Comparison of ENCODE assay signal across 13 cellular contexts in the genomic region with DNA sequence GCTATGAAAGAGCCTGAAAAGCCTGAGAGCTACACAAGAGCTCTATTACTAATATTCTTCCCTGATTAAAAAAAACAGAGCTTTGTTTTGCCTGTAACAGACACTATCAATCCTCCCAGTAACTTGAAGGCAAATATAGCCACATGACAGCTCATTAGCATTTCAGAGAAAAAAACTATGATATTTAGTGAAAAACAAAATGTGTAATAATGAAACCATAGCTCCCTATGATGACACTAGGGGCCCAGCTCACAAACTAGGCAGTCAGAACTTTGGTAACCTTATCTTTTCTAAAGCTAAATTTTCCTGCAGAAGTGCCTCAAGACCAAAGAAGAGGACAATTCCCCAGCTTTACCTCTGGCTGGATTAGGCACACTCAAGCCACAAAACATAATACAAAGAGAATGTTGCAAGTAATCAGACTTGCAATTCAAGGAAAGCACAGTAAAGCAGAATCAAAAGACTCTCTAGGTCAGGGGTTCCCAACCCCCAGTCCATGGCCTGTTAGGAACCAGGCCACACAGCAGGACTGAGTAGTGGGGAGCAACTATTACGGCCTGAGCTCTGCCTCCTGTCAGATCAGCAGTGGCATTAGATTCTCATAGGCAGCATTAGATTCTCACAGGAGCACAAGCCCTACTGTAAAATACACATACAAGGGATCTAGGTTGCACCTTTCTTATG. TPM values are rescaled to one million over a fixed set of nuclear protein-coding genes. Genes with fewer than 3 reads are reported as not detected.
A peak's percentile ranks its signal among the peaks of the same experiment; 100 is the strongest.
DNase-seq lines count a peak whose midpoint lies in the region; ATAC-seq and TF ChIP-seq lines count a peak whose summit lies in the region.
"Had no signal": no experiment of that assay in that cellular context is flagged by ENCODE, and none has a peak within 500 bp of the region (broad histone marks: within the 10 kb centered on the region; RNA-seq: fewer than 3 reads in every experiment).

No MANE protein-coding gene starts in this region.

- H3K27me3 ChIP-seq in IMR-90 (ENCODE audit: control insufficient read depth, insufficient read depth, low read length) = no peaks in the 10 kb centered on the region
- H3K27me3 ChIP-seq in PC-3 (ENCODE audit: low read length) = no peaks in the 10 kb centered on the region
- H3K27me3 ChIP-seq: BLaER1 treated with 17β-estradiol and CSF1 and Interleukin-3, amounts not matched to agents 10 nM and 100 nM; MG63 had no signal

- H4K20me1 ChIP-seq in IMR-90 (ENCODE audit: insufficient read depth, low read length) (peaks cover 41% of the 10 kb centered on the region), PC-3 (ENCODE audit: low read length) (no peaks in the 10 kb centered on the region)

- no peak overlapping the region for H4K8ac ChIP-seq in IMR-90 (ENCODE audit: low read depth in 2 of 2, low read length in 2 of 2)

- no peak overlapping the region for H4K5ac ChIP-seq in IMR-90 (ENCODE audit: low read depth, low read length)

- no peak overlapping the region for H3K4me2 ChIP-seq in IMR-90 (ENCODE audit: low read depth, low read length)
- no peak overlapping the region for H3K4me2 ChIP-seq in PC-3 (ENCODE audit: low read length)

- H3K36me3 ChIP-seq in IMR-90 (ENCODE audit: control insufficient read depth, insufficient read depth, low read length) = peaks cover 6% of the 10 kb centered on the region
- no peaks in the 10 kb centered on the region for H3K36me3 ChIP-seq in PC-3 (ENCODE audit: low read depth, low read length)

- H3K56ac ChIP-seq in IMR-90 (ENCODE audit: extremely low read depth, insufficient read depth, low read length) = no peak overlapping the region

- H3K9ac ChIP-seq in IMR-90 (ENCODE audit: low read depth, low read length) (no peak overlapping the region), PC-3 (ENCODE audit: low read length) (no peak overlapping the region)

- no CpG with 5 or more reads among the region's 1 CpG for WGBS in IMR-90 (ENCODE audit: extremely low coverage in 2 of 2, insufficient read length in 1 of 2), 2 experiments

- TF ChIP-seq POLR2A in IMR-90 (IDR thresholded peaks at IDR 0.05; ENCODE audit: low read depth, low read length) = no peak

- H3K9me3 ChIP-seq in IMR-90 (ENCODE audit: control insufficient read depth, insufficient read depth, low read length) = no peaks in the 10 kb centered on the region
- H3K9me3 ChIP-seq in PC-3 (ENCODE audit: low read length) = no peaks in the 10 kb centered on the region
- H3K9me3 ChIP-seq: left ventricle myocardium inferior, MG63 had no signal

- no peak overlapping the region for H2AK9ac ChIP-seq in IMR-90 (replicated peaks; ENCODE audit: low read depth, low read length, poor library complexity)

- dilution Hi-C loops in IMR-90 (cut with HindIII; ENCODE audit: low sequenced_read_pairs, unreplicated experiment) = no loop called here

- H3F3A ChIP-seq in PC-3 (ENCODE audit: low read length, unreplicated experiment) = no peaks in the 10 kb centered on the region

- H3K9me1 ChIP-seq in IMR-90 (ENCODE audit: insufficient read depth, low read length) = peaks cover 17% of the 10 kb centered on the region

- CTCF ChIA-PET in IMR-90 (lab: Yijun Ruan, JAX) = interaction anchor here (0.5 to 0.7 kb wide), 5 partner anchors 12 to 88 kb away, joined by 3 to 5 read pairs (median 3); no protein-coding TSS in a partner anchor
- CTCF ChIA-PET in PC-3 (lab: Charles Lee) = no interaction called here

- in situ Hi-C loops in IMR-90 (cut with MboI; ENCODE audit: low sequenced_read_pairs) = no loop called here

- no peak overlapping the region for H2AFZ ChIP-seq in IMR-90 (replicated peaks; ENCODE audit: low read length, poor library complexity)
- H2AFZ ChIP-seq in PC-3 (ENCODE audit: low read length) = no peak overlapping the region

- no peak overlapping the region for H2BK20ac ChIP-seq in IMR-90 (ENCODE audit: low read depth, low read length)

- H3K23ac ChIP-seq in IMR-90 (ENCODE audit: low read depth, low read length) = peak overlapping the region; percentile 20; the same call in 1 of the 2 replicates

- intact Hi-C loops in IMR-90 (cut with micrococcal nuclease) = no loop called here
- intact Hi-C loops in PC-3 (cut with micrococcal nuclease) = no loop called here

- H3K27ac ChIP-seq in IMR-90 (ENCODE audit: insufficient read depth, low read length) (no peak overlapping the region), PC-3 (ENCODE audit: low read length) (no peak overlapping the region)
- H3K27ac ChIP-seq: BLaER1 treated with 17β-estradiol and CSF1 and Interleukin-3, amounts not matched to agents 10 nM and 100 nM; left ventricle myocardium inferior had no signal

- H3K4ac ChIP-seq in IMR-90 (ENCODE audit: low read depth, low read length) = no peak overlapping the region

- H3K4me3 ChIP-seq in GM12865 (ENCODE audit: low read depth, low read length) (no peak overlapping the region), IMR-90 (ENCODE audit: insufficient read depth, low read depth, low read length) (no peak overlapping the region), PC-3 (ENCODE audit: low read length) (no peak overlapping the region)
- H3K4me3 ChIP-seq: BLaER1 treated with 17β-estradiol and CSF1 and Interleukin-3, amounts not matched to agents 10 nM and 100 nM; left ventricle myocardium inferior; MG63 had no signal

- POLR2A ChIA-PET in IMR-90 (lab: Charles Lee; ENCODE audit: unreplicated experiment) (no interaction called here), PC-3 (lab: Charles Lee; ENCODE audit: unreplicated experiment) (interaction anchor here (0.7 kb wide), 1 partner anchor 50 kb away, joined by 3 read pairs; no protein-coding TSS in a partner anchor)

- DNase-seq in GM12865 (ENCODE audit: low read depth) (peak; percentile 45), IMR-90 (no peak), epidermal melanocyte (ENCODE audit: insufficient read length, low spot score) (peak; percentile 44), NCI-H526 (lab: John Stamatoyannopoulos, UW) (no peak), mesenteric fat pad (ENCODE audit: low spot score) (no peak), PC-3 (no peak)
- DNase-seq: caudate nucleus, left ventricle myocardium inferior, MG63, NCI-H2081 had no signal

- H3K4me1 ChIP-seq in IMR-90 (ENCODE audit: control insufficient read depth, insufficient read depth, low read length) (peaks cover 14% of the 10 kb centered on the region), PC-3 (ENCODE audit: insufficient read depth, low read length) (no peaks in the 10 kb centered on the region)

- H3K14ac ChIP-seq in IMR-90 (replicated peaks; ENCODE audit: low read depth, low read length) = no peak overlapping the region

- H2BK120ac ChIP-seq in IMR-90 (ENCODE audit: low read depth, low read length) = no peak overlapping the region

- ATAC-seq in GM18520 (IDR thresholded peaks at IDR 0.05; ENCODE audit: unreplicated experiment) (peak; percentile 47), IMR-90 (ENCODE audit: low read depth) (no peak), PC-3 (no peak)
- ATAC-seq: Right ventricle myocardium inferior had no signal

- TF ChIP-seq CTCF in GM12865 (IDR thresholded peaks at IDR 0.05; ENCODE audit: insufficient read depth, low read depth, low read length, missing control alignments) (no peak), IMR-90 (conservative IDR thresholded peaks at IDR 0.05; ENCODE audit: low read depth, low read length) (no peak), PC-3 (conservative IDR thresholded peaks at IDR 0.05; ENCODE audit: low read depth, low read length) (no peak)

- H2BK5ac ChIP-seq in IMR-90 (ENCODE audit: low read depth, low read length, poor library complexity, severe bottlenecking) = no peak overlapping the region

- H3K79me1 ChIP-seq in IMR-90 (ENCODE audit: low read depth in 1 of 2, low read length in 2 of 2) = peaks cover 27 to 84% of the 10 kb centered on the region in 2 experiments

- no peak overlapping the region for H3K18ac ChIP-seq in IMR-90 (ENCODE audit: low read depth, low read length)

- H4K91ac ChIP-seq in IMR-90 (ENCODE audit: insufficient read depth, low read depth, low read length) = no peak overlapping the region

- H2AK5ac ChIP-seq in IMR-90 (ENCODE audit: low read depth, low read length) = no peak overlapping the region

- no peak for TF ChIP-seq RAD21 in IMR-90 (IDR thresholded peaks at IDR 0.05; ENCODE audit: low read length)

- no TSS peak for BruUV-seq in IMR-90 (replicated peaks; lab: Mats Ljungman, UMichigan)
- no TSS peak for BruUV-seq in PC-3 (replicated peaks; lab: Mats Ljungman, UMichigan)

- no peaks in the 10 kb centered on the region for H3K9me2 ChIP-seq in PC-3 (replicated peaks; ENCODE audit: low read length)

- no peak overlapping the region for H2BK15ac ChIP-seq in IMR-90 (ENCODE audit: low read depth, low read length)

- H3K79me2 ChIP-seq in PC-3 (ENCODE audit: low read length) = peaks cover 55% of the 10 kb centered on the region

TF ChIP-seq in IMR-90, 13 proteins besides CTCF, POLR2A, EP300 and RAD21 (continues in another document):
- TF ChIP-seq SMC3 (IDR thresholded peaks at IDR 0.05; ENCODE audit: low read depth, low read length) (no peak), RFX5 (IDR thresholded peaks at IDR 0.05; ENCODE audit: low read depth, low read length) (no peak), MXI1 (IDR thresholded peaks at IDR 0.05; ENCODE audit: borderline replicate concordance, low read depth, low read length) (no peak), MAZ (IDR thresholded peaks at IDR 0.05; ENCODE audit: borderline replicate concordance, low read depth, low read length) (no peak), NFE2L2 (IDR thresholded peaks at IDR 0.05; ENCODE audit: low read depth, low read length) (no peak), CEBPB (IDR thresholded peaks at IDR 0.05; ENCODE audit: low read depth, low read length) (no peak), FOS (IDR thresholded peaks at IDR 0.05; ENCODE audit: low read depth, low read length) (no peak), MAFK (IDR thresholded peaks at IDR 0.05; ENCODE audit: low read depth, low read length) (no peak), BHLHE40 (IDR thresholded peaks at IDR 0.05; ENCODE audit: low read depth, low read length) (no peak), RCOR1 (IDR thresholded peaks at IDR 0.05; ENCODE audit: insufficient replicate concordance, low read length) (no peak), CHD1 (IDR thresholded peaks at IDR 0.05; ENCODE audit: low read depth, low read length) (no peak)
- TF ChIP-seq, protein P1, sequence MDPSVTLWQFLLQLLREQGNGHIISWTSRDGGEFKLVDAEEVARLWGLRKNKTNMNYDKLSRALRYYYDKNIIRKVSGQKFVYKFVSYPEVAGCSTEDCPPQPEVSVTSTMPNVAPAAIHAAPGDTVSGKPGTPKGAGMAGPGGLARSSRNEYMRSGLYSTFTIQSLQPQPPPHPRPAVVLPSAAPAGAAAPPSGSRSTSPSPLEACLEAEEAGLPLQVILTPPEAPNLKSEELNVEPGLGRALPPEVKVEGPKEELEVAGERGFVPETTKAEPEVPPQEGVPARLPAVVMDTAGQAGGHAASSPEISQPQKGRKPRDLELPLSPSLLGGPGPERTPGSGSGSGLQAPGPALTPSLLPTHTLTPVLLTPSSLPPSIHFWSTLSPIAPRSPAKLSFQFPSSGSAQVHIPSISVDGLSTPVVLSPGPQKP (IDR thresholded peaks at IDR 0.05; ENCODE audit: borderline replicate concordance, low read depth, low read length) = no peak

RNA-seq across cellular contexts. Expression of a gene that starts 53.3 kb away (rescaled TPM):
- total RNA-seq in IMR-90 (2012; rRNA removed) = 12.5 and 15.3 TPM in 2 replicates
- 17.1 and 17.2 TPM in 2 replicates for polyA plus RNA-seq in IMR-90 (2012; rRNA removed)
- polyA plus RNA-seq in IMR-90 (2012; cell fraction: cytosol; rRNA removed) = 27.6 and 38.8 TPM in 2 replicates
- 38.3 and 56.9 TPM in 2 replicates for polyA plus RNA-seq in IMR-90 (2012; cell fraction: nucleus; rRNA removed; ENCODE audit: low replicate concordance)
- total RNA-seq in mesenteric fat pad = 49.8 TPM
- total RNA-seq in PC-3 (2014; rRNA removed) = 28.0 and 32.6 TPM in 2 replicates

Comparison
In these comparisons a context has a peak if more than half of its experiments do, and no peak if none do; other contexts are left out.
1. DNase-seq: peak in GM12865 (single experiment) and epidermal melanocyte (single experiment); none in IMR-90 (single experiment), NCI-H526 (0 of 2), mesenteric fat pad (single experiment) and PC-3 (single experiment).